ENCODE assay signal across 1 cellular context in genomic region chr6:158761746-158762145, GRCh38.
TF ChIP-seq lines count a peak whose summit lies in the region.

No MANE protein-coding gene starts in this region.

TF ChIP-seq in GM12878, 131 proteins besides CTCF, POLR2A, EP300 and RAD21:
- TF ChIP-seq POLR2AphosphoS5 (IDR thresholded peaks at IDR 0.05; ENCODE audit: low read length) (peak; percentile 13; the same call in 1 of the 2 replicates), ZNF687 (IDR thresholded peaks at IDR 0.05) (no peak), POLR2AphosphoS2 (IDR thresholded peaks at IDR 0.05; ENCODE audit: low read depth, low read length) (0 out of 2 replicates have a peak, but pooled peaks have one; percentile 14), RB1 (IDR thresholded peaks at IDR 0.05; ENCODE audit: borderline replicate concordance) (no peak), SUPT20H (IDR thresholded peaks at IDR 0.05; ENCODE audit: borderline replicate concordance, control insufficient read depth, low read depth, low read length) (no peak), NBN (IDR thresholded peaks at IDR 0.05) (no peak), SP1 (IDR thresholded peaks at IDR 0.05; ENCODE audit: low read depth, low read length) (no peak)
